Comparison of ENCODE assay signal across 17 cellular contexts in genomic region chr6:43373252-43373875, GRCh38. TPM values are rescaled to one million over a fixed set of nuclear protein-coding genes. Genes with fewer than 3 reads are reported as not detected.
DNase-seq lines count a peak whose midpoint lies in the region; ATAC-seq, FAIRE-seq and TF ChIP-seq lines count a peak whose summit lies in the region.
"Had no signal": no experiment of that assay in that cellular context is flagged by ENCODE, and none has a peak within 500 bp of the region (broad histone marks: within the 10 kb centered on the region; RNA-seq: fewer than 3 reads in every experiment).

No MANE protein-coding gene starts in this region.

- FAIRE-seq in GM12878 (lab: Jason Lieb, UNC) = no peak

- no peak overlapping the region for H3K4me2 ChIP-seq in GM12878 (ENCODE audit: control insufficient read depth, insufficient read depth)
- no peak overlapping the region for H3K4me2 ChIP-seq in GM23338
- H3K4me2 ChIP-seq: PC-9 had no signal

- H3K79me2 ChIP-seq in GM12878 (ENCODE audit: control insufficient read depth, insufficient read depth, low read length) = peaks cover 13% of the 10 kb centered on the region
- H3K79me2 ChIP-seq in GM23338 (replicated peaks; ENCODE audit: insufficient read depth) = no peaks in the 10 kb centered on the region

- H3K4me1 ChIP-seq in GM12878 (ENCODE audit: control insufficient read depth, insufficient read depth, low read length) (peaks cover 55% of the 10 kb centered on the region), GM23338 (ENCODE audit: insufficient read depth) (peaks cover 8% of the 10 kb centered on the region)

- RAD21 ChIA-PET in GM12878 (lab: Charles Lee; ENCODE audit: unreplicated experiment) = interaction anchor here (0.6 to 2.1 kb wide), 2 partner anchors 11 to 144 kb away, joined by 3 to 12 read pairs; no protein-coding TSS in a partner anchor

- H3F3A ChIP-seq in GM23338 (replicated peaks; ENCODE audit: low read depth) = peaks cover 6% of the 10 kb centered on the region; the same call in 1 of the 2 replicates

- no peak for TF ChIP-seq CTCF in natural killer cell (IDR thresholded peaks at IDR 0.05)
- TF ChIP-seq CTCF in GM12878 (IDR thresholded peaks at IDR 0.05 in 2 of 3, conservative IDR thresholded peaks at IDR 0.05 in 1 of 3; ENCODE audit: control insufficient read depth in 2 of 3, extremely low read depth in 1 of 3, insufficient read depth in 1 of 3, low read depth in 3 of 3, low read length in 3 of 3) = no peak
- no peak for TF ChIP-seq CTCF in GM23338 (conservative IDR thresholded peaks at IDR 0.05; ENCODE audit: low read depth in 2 of 2)

- TF ChIP-seq RAD21 in GM12878 (IDR thresholded peaks at IDR 0.05; ENCODE audit: insufficient read depth, low read depth, low read length) = no peak

- SMC1A ChIA-PET in GM12878 (lab: Charles Lee; ENCODE audit: uncharacterized antibody, unreplicated experiment) = interaction anchor here (1.2 to 27.6 kb wide), 3 partner anchors 10 to 19 kb away, joined by 3 to 616 read pairs (median 29); partner anchors contain the start of gene ZNF318

- no peak overlapping the region for H3K4me3 Mint-ChIP-seq in natural killer cell
- no peak overlapping the region for H3K4me3 Mint-ChIP-seq in natural killer cell treated with Interleukin-12 subunit alpha and Interleukin-12 subunit beta and Interleukin-15 and Interleukin-18, amount 100 ng/mL, for 72 hours
- H3K4me3 Mint-ChIP-seq in naive B cell = peak overlapping the region in 5 of 8 donors; percentile 26 to 74 (median 38)
- H3K4me3 Mint-ChIP-seq in GM23338 = no peak overlapping the region

- 67% methylated on average over 5 of the region's 5 CpGs for WGBS in GM12878 (ENCODE audit: insufficient coverage, insufficient replicate concordance, low lambda C conversion rate, missing lambda C conversion rate)

- no peaks in the 10 kb centered on the region for H3K36me3 ChIP-seq in GM12878 (ENCODE audit: control insufficient read depth in 2 of 2, insufficient read depth in 2 of 2, low read length in 1 of 2)
- no peaks in the 10 kb centered on the region for H3K36me3 ChIP-seq in GM23338 (ENCODE audit: insufficient read depth)

- no peaks in the 10 kb centered on the region; the same call in 2 of the 3 replicates for H3K9me3 ChIP-seq in GM12878 (replicated peaks; ENCODE audit: control insufficient read depth, insufficient read depth, low read length)
- H3K9me3 ChIP-seq: SJSA1 had no signal

- H3K27me3 Mint-ChIP-seq in natural killer cell (ENCODE audit: low read depth in 2 of 2) = no peaks in the 10 kb centered on the region
- no peaks in the 10 kb centered on the region for H3K27me3 Mint-ChIP-seq in natural killer cell treated with Interleukin-12 subunit alpha and Interleukin-12 subunit beta and Interleukin-15 and Interleukin-18, amount 100 ng/mL, for 72 hours
- H3K27me3 Mint-ChIP-seq in naive B cell = no peaks in the 10 kb centered on the region
- H3K27me3 Mint-ChIP-seq in GM23338 (ENCODE audit: insufficient read depth, low read depth, poor library complexity) = peaks cover 5% of the 10 kb centered on the region

- no peak for TF ChIP-seq EP300 in GM12878 (IDR thresholded peaks at IDR 0.05; ENCODE audit: borderline replicate concordance in 1 of 2, control insufficient read depth in 1 of 2, low read depth in 2 of 2, low read length in 2 of 2)

- CTCF ChIA-PET in GM12878 (lab: Yijun Ruan, JAX) = interaction anchor here (1.2 kb wide), 3 partner anchors 11 to 38 kb away, joined by 3 read pairs; no protein-coding TSS in a partner anchor

- in situ Hi-C loops in GM12878 (cut with MboI) = no loop called here

- POLR2A ChIA-PET in GM12878 (lab: Charles Lee) = interaction anchor here (0.7 to 3.3 kb wide), 3 partner anchors 9 to 11 kb away, joined by 3 to 16 read pairs (median 3); no protein-coding TSS in a partner anchor

- H3K9ac ChIP-seq in GM12878 (ENCODE audit: control insufficient read depth, insufficient read depth, low read length) = no peak overlapping the region
- H3K9ac ChIP-seq: GM23248 had no signal

- H3K9me3 Mint-ChIP-seq in natural killer cell = no peaks in the 10 kb centered on the region
- H3K9me3 Mint-ChIP-seq in natural killer cell treated with Interleukin-12 subunit alpha and Interleukin-12 subunit beta and Interleukin-15 and Interleukin-18, amount 100 ng/mL, for 72 hours = no peaks in the 10 kb centered on the region
- peaks cover 0 to 1% (median 0%) of the 10 kb centered on the region in 7 donors for H3K9me3 Mint-ChIP-seq in naive B cell
- H3K9me3 Mint-ChIP-seq in GM23338 = no peaks in the 10 kb centered on the region

- ATAC-seq in natural killer cell = peak in 1 of 3 donors; percentile 10
- ATAC-seq in natural killer cell treated with Interleukin-12 subunit alpha and Interleukin-12 subunit beta and Interleukin-15 and Interleukin-18, amount 100 ng/mL, for 72 hours = no peak
- ATAC-seq in GM12878 = no peak
- ATAC-seq in naive B cell (ENCODE audit: low read depth in 2 of 2) = no peak
- ATAC-seq in GM23338 = no peak
- ATAC-seq: HCT116 had no signal

- intact Hi-C loops in natural killer cell (cut with micrococcal nuclease) = no loop called here
- intact Hi-C loops in GM12878 (cut with micrococcal nuclease; ENCODE audit: unreplicated experiment) = no loop called here

- no peak overlapping the region for H3K27ac ChIP-seq in GM12878 (ENCODE audit: control insufficient read depth, insufficient read depth)
- no peak overlapping the region for H3K27ac ChIP-seq in GM23338 (ENCODE audit: low read depth)
- H3K27ac ChIP-seq: GM23248, PC-9, SJSA1 had no signal

- no peaks in the 10 kb centered on the region for H3K9me2 ChIP-seq in GM23338 (ENCODE audit: insufficient read depth)

- no peak for DNase-seq in natural killer cell
- DNase-seq in natural killer cell treated with Interleukin-12 subunit alpha and Interleukin-12 subunit beta and Interleukin-15 and Interleukin-18, amount 100 ng/mL, for 72 hours (ENCODE audit: low spot score) = no peak
- no peak for DNase-seq in GM12878 (ENCODE audit: low read depth, low spot score)
- DNase-seq in naive B cell = no peak
- no peak for DNase-seq in GM23338 (ENCODE audit: low spot score)
- DNase-seq in NCI-H1092 treated with DMSO at 0.1 percent for 48 hours (lab: John Stamatoyannopoulos, UW) = no peak
- no peak for DNase-seq in NCI-H2227 (lab: John Stamatoyannopoulos, UW; ENCODE audit: unreplicated experiment)
- DNase-seq: DMS53, GM23248, MV-4-11, NCI-H1417 treated with DMSO at 0.1 percent for 48 hours, NCI-H2029 treated with DMSO at 0.1 percent for 48 hours, NCI-H510A, NCI-H774, PC-9 had no signal

- no peak for TF ChIP-seq POLR2A in GM12878 (IDR thresholded peaks at IDR 0.05; ENCODE audit: low read depth, low read length)

- peaks cover 28 to 34% of the 10 kb centered on the region in 2 donors for H3K4me1 Mint-ChIP-seq in natural killer cell
- peaks cover 23 to 38% of the 10 kb centered on the region in 2 donors for H3K4me1 Mint-ChIP-seq in natural killer cell treated with Interleukin-12 subunit alpha and Interleukin-12 subunit beta and Interleukin-15 and Interleukin-18, amount 100 ng/mL, for 72 hours (ENCODE audit: low read depth in 2 of 2)
- H3K4me1 Mint-ChIP-seq in naive B cell = peaks cover 36 to 79% (median 59%) of the 10 kb centered on the region in 3 donors
- H3K4me1 Mint-ChIP-seq in GM23338 = peaks cover 13% of the 10 kb centered on the region

- H3K4me3 ChIP-seq in GM12878 (no peak overlapping the region), GM23338 (no peak overlapping the region)
- H3K4me3 ChIP-seq: GM23248, PC-9, SJSA1 had no signal

- no peaks in the 10 kb centered on the region for H4K20me1 ChIP-seq in GM12878 (ENCODE audit: control insufficient read depth, insufficient read depth)
- H4K20me1 ChIP-seq in GM23338 (replicated peaks; ENCODE audit: insufficient read depth) = 0 out of 2 replicates have a peak, but pooled peaks cover under 1% of the 10 kb centered on the region

- peak overlapping the region; percentile 60 to 63 for H3K27ac Mint-ChIP-seq in natural killer cell
- peak overlapping the region in 1 of 2 donors; percentile 74 for H3K27ac Mint-ChIP-seq in natural killer cell treated with Interleukin-12 subunit alpha and Interleukin-12 subunit beta and Interleukin-15 and Interleukin-18, amount 100 ng/mL, for 72 hours
- H3K27ac Mint-ChIP-seq in naive B cell = peak overlapping the region in 2 of 6 donors; percentile 54 to 57
- H3K27ac Mint-ChIP-seq in GM23338 = no peak overlapping the region

- H2AFZ ChIP-seq in GM12878 (ENCODE audit: control insufficient read depth, low read depth, low read length) = no peak overlapping the region
- H2AFZ ChIP-seq in GM23338 = no peak overlapping the region
- H2AFZ ChIP-seq: GM23248, PC-9 had no signal

- H3K36me3 Mint-ChIP-seq in natural killer cell (no peaks in the 10 kb centered on the region), naive B cell (no peaks in the 10 kb centered on the region), GM23338 (ENCODE audit: low read depth) (no peaks in the 10 kb centered on the region)
- H3K36me3 Mint-ChIP-seq in natural killer cell treated with Interleukin-12 subunit alpha and Interleukin-12 subunit beta and Interleukin-15 and Interleukin-18, amount 100 ng/mL, for 72 hours = no peaks in the 10 kb centered on the region

- H3K27me3 ChIP-seq in GM12878 (replicated peaks in 1 of 2; ENCODE audit: control insufficient read depth in 2 of 2, insufficient read depth in 2 of 2, low read length in 1 of 2) = no peaks in the 10 kb centered on the region
- H3K27me3 ChIP-seq in GM23338 (ENCODE audit: insufficient read depth) = peaks cover 2% of the 10 kb centered on the region

- no TSS peak for BruUV-seq in GM12878 (replicated peaks; lab: Mats Ljungman, UMichigan)

RNA-seq across cellular contexts. Expression of gene ZNF318, which starts 3.9 kb away (rescaled TPM):
- total RNA-seq in natural killer cell (10 to 100 TPM; 34.6 to 45.9 (median 43.0) TPM), GM12878 (2014; rRNA removed) (15.1 and 16.1 TPM in 2 replicates), GM12878 (2014; rRNA removed; fragmentation: Illumina TruSeq; extraction: Trizol) (12.3 and 13.0 TPM in 2 replicates), GM12878 (2021) (27.9 and 29.3 TPM in 2 replicates)
- 10 to 100 TPM in 1 of 2 donors, 1 to 10 TPM in 1; 6.4 to 11.3 TPM for total RNA-seq in natural killer cell treated with Interleukin-12 subunit alpha and Interleukin-12 subunit beta and Interleukin-15 and Interleukin-18, amount 100 ng/mL, for 72 hours
- total RNA-seq in GM12878 (2013; cell fraction: nucleolus; rRNA removed) = 123 and 126 TPM in 2 replicates
- polyA plus RNA-seq in GM12878 (2011; ENCODE audit: low read depth) = 41.6 TPM
- polyA plus RNA-seq in GM12878 (2011; rRNA removed) (79.8 and 83.9 TPM in 2 replicates), GM12878 (2014; fragmentation: Illumina TruSeq; extraction: Trizol) (23.8 and 28.7 TPM in 2 replicates), GM12878 (2014; fragmentation: Nextera tagmentation; extraction: Ambion mirVana) (1 to 10 TPM; 4.8 to 6.3 TPM), GM12878 (2014; rRNA removed) (16.1 and 16.6 TPM in 2 replicates), GM12878 (2016; fragmentation: Nextera tagmentation; extraction: Ambion mirVana) (10 to 100 TPM in 1 of 2 experiments, 1 to 10 TPM in 1; 3.4 to 11.1 TPM), naive B cell (ENCODE audit: low read depth in 6 of 6) (100 to 1,000 TPM in 1 of 6 donors, 10 to 100 TPM in 5; 25.2 to 105 (median 43.4) TPM), GM23338 (2016; fragmentation: Nextera tagmentation; extraction: Ambion mirVana) (8.7 and 10.5 TPM in 2 replicates)
- 63.6 and 73.5 TPM in 2 replicates for polyA plus RNA-seq in GM12878 (2011; cell fraction: cytosol; rRNA removed)
- polyA plus RNA-seq in GM12878 (2011; cell fraction: nucleus; rRNA removed) = 134 and 192 TPM in 2 replicates
- 45.1 and 74.2 TPM in 2 replicates for polyA plus RNA-seq in GM12878 (2012)
- polyA minus RNA-seq in GM12878 (2011; rRNA and poly(A)+ RNA removed) = 153 and 156 TPM in 2 replicates
- polyA minus RNA-seq in GM12878 (2011; cell fraction: cytosol; rRNA and poly(A)+ RNA removed) = 48.2 and 52.8 TPM in 2 replicates
- polyA minus RNA-seq in GM12878 (2011; cell fraction: nucleus; rRNA and poly(A)+ RNA removed) = 82.8 and 88.9 TPM in 2 replicates
- total RNA-seq in GM23338 (2014; rRNA removed; shearing (Covaris generic)) = 13.4 and 19.5 TPM in 2 replicates

RNA-seq across cellular contexts. Expression of gene ABCC10, which starts 54.0 kb away (rescaled TPM):
- total RNA-seq in natural killer cell (10 to 100 TPM; 74.6 to 90.5 (median 81.9) TPM), GM12878 (2014; rRNA removed) (6.9 and 7.7 TPM in 2 replicates), GM12878 (2014; rRNA removed; fragmentation: Illumina TruSeq; extraction: Trizol) (5.1 and 5.9 TPM in 2 replicates), GM12878 (2021) (13.2 and 18.2 TPM in 2 replicates)
- total RNA-seq in natural killer cell treated with Interleukin-12 subunit alpha and Interleukin-12 subunit beta and Interleukin-15 and Interleukin-18, amount 100 ng/mL, for 72 hours = 10 to 100 TPM; 41.8 to 82.9 TPM
- total RNA-seq in GM12878 (2013; cell fraction: nucleolus; rRNA removed) = 65.9 and 66.1 TPM in 2 replicates
- 7.2 TPM for polyA plus RNA-seq in GM12878 (2011; ENCODE audit: low read depth)
- polyA plus RNA-seq in GM12878 (2011; rRNA removed) (4.2 and 5.6 TPM in 2 replicates), GM12878 (2014; fragmentation: Illumina TruSeq; extraction: Trizol) (5.4 and 9.5 TPM in 2 replicates), GM12878 (2014; fragmentation: Nextera tagmentation; extraction: Ambion mirVana) (under 1 TPM; 0.80 to 0.82 TPM), GM12878 (2014; rRNA removed) (9.5 and 10.9 TPM in 2 replicates), GM12878 (2016; fragmentation: Nextera tagmentation; extraction: Ambion mirVana) (1 to 10 TPM; 8.6 to 9.5 TPM), naive B cell (ENCODE audit: low read depth in 6 of 6) (10 to 100 TPM in 5 of 6 donors, 1 to 10 TPM in 1; 9.0 to 21.0 (median 12.3) TPM), GM23338 (2016; fragmentation: Nextera tagmentation; extraction: Ambion mirVana) (17.5 and 18.9 TPM in 2 replicates)
- polyA plus RNA-seq in GM12878 (2011; cell fraction: cytosol; rRNA removed) = 5.3 and 7.4 TPM in 2 replicates
- 40.9 and 51.1 TPM in 2 replicates for polyA plus RNA-seq in GM12878 (2011; cell fraction: nucleus; rRNA removed)
- 10.0 and 12.5 TPM in 2 replicates for polyA plus RNA-seq in GM12878 (2012)
- 13.5 and 14.2 TPM in 2 replicates for polyA minus RNA-seq in GM12878 (2011; rRNA and poly(A)+ RNA removed)
- 3.2 and 6.4 TPM in 2 replicates for polyA minus RNA-seq in GM12878 (2011; cell fraction: cytosol; rRNA and poly(A)+ RNA removed)
- polyA minus RNA-seq in GM12878 (2011; cell fraction: nucleus; rRNA and poly(A)+ RNA removed) = 16.1 and 41.6 TPM in 2 replicates
- total RNA-seq in GM23338 (2014; rRNA removed; shearing (Covaris generic)) = 16.7 and 16.9 TPM in 2 replicates

Comparison
In these comparisons a context has a peak if more than half of its experiments do, and no peak if none do; other contexts are left out.
1. H3K4me3 Mint-ChIP-seq: peak in naive B cell (5 of 8); none in natural killer cell (single experiment), natural killer cell treated with Interleukin-12 subunit alpha and Interleukin-12 subunit beta and Interleukin-15 and Interleukin-18, amount 100 ng/mL, for 72 hours (single experiment) and GM23338 (single experiment).